ENCODE assay signal across 8 cellular contexts in the genomic region with DNA sequence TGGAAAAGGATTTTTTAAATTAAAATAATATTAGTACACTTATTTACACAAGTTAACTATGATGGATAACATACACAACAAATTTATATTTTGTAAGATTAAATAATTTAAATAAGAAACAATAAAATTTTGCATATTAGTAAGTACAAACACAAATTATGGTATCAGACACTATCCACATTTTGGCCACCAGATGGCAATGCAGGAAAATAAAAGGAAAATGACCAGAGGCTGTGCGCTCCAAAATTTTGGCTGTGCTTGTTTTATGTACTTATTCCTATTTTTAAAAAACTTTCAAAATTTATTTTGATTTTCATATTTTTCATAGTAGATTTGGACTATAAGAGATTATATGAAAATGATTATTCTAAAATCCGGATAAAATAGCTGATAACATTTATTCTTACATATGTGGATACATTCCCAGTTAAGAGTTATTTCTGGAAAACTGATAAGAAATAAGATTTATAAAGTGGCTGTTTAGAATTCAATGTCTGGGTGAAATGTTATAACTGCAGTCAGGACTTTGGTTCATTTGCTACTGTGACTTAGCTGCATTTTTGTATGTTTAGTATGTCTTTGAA.
A peak's percentile ranks its signal among the peaks of the same experiment; 100 is the strongest.
DNase-seq lines count a peak whose midpoint lies in the region; ATAC-seq and TF ChIP-seq lines count a peak whose summit lies in the region.

No MANE protein-coding gene starts in this region.

- TF ChIP-seq CTCF in BE2C (IDR thresholded peaks at IDR 0.05; ENCODE audit: low read depth, low read length) (peak; percentile 67), colonic mucosa (IDR thresholded peaks at IDR 0.05) (peak; percentile 52)

- no peak overlapping the region for H3K27ac Mint-ChIP-seq in activated CD4-positive, alpha-beta memory T cell treated with anti-CD3 and anti-CD28 coated beads for 36 hours

- H3K36me3 Mint-ChIP-seq in activated CD4-positive, alpha-beta memory T cell treated with anti-CD3 and anti-CD28 coated beads for 36 hours = no peaks in the 10 kb centered on the region

- CTCF ChIA-PET in activated CD4-positive, alpha-beta memory T cell treated with anti-CD3 and anti-CD28 coated beads for 36 hours (lab: Charles Lee) = interaction anchor here (0.6 to 0.7 kb wide), 2 partner anchors 528 to 560 kb away, joined by 3 to 4 read pairs; no protein-coding TSS in a partner anchor

- no peaks in the 10 kb centered on the region for H3K9me3 Mint-ChIP-seq in activated CD4-positive, alpha-beta memory T cell treated with anti-CD3 and anti-CD28 coated beads for 36 hours

- no peaks in the 10 kb centered on the region for H3K4me1 Mint-ChIP-seq in activated CD4-positive, alpha-beta memory T cell treated with anti-CD3 and anti-CD28 coated beads for 36 hours (ENCODE audit: low read depth)

- H3K9me3 ChIP-seq in BE2C = no peaks in the 10 kb centered on the region
- no peaks in the 10 kb centered on the region for H3K9me3 ChIP-seq in colonic mucosa

- H3K36me3 ChIP-seq in BE2C (no peaks in the 10 kb centered on the region), colonic mucosa (no peaks in the 10 kb centered on the region)

- H3K27me3 ChIP-seq in BE2C = no peaks in the 10 kb centered on the region
- H3K27me3 ChIP-seq in colonic mucosa = no peaks in the 10 kb centered on the region

- H3K27me3 Mint-ChIP-seq in activated CD4-positive, alpha-beta memory T cell treated with anti-CD3 and anti-CD28 coated beads for 36 hours = no peaks in the 10 kb centered on the region

- intact Hi-C loops in colonic mucosa (cut with DNase I) = loop anchor here (5.0 to 10.0 kb wide), 3 partner anchors 523 to 683 kb away; no protein-coding TSS in a partner anchor
- intact Hi-C loops in posterior vena cava (cut with DNase I) = loop anchor here in 1 of 2 donors (10.0 kb wide), 1 partner anchor 530 kb away; no protein-coding TSS in a partner anchor
- intact Hi-C loops in activated CD4-positive, alpha-beta memory T cell treated with anti-CD3 and anti-CD28 coated beads for 36 hours (cut with micrococcal nuclease) = loop anchor here (1.0 to 10.0 kb wide), 4 partner anchors 60 to 683 kb away; no protein-coding TSS in a partner anchor

- ATAC-seq in GM18907 (IDR thresholded peaks at IDR 0.05; ENCODE audit: unreplicated experiment) = peak; percentile 79

- H3K4me3 ChIP-seq in BE2C (ENCODE audit: low read depth, low read length) (no peak overlapping the region), colonic mucosa (no peak overlapping the region)

- no peak overlapping the region for H3K27ac ChIP-seq in colonic mucosa

- POLR2A ChIA-PET in activated CD4-positive, alpha-beta memory T cell treated with anti-CD3 and anti-CD28 coated beads for 36 hours (lab: Charles Lee) = no interaction called here

- no peak overlapping the region for H3K4me3 Mint-ChIP-seq in activated CD4-positive, alpha-beta memory T cell treated with anti-CD3 and anti-CD28 coated beads for 36 hours

- DNase-seq in BE2C = peak; percentile 37
- peak; percentile 24 for DNase-seq in HT1080 (ENCODE audit: low read depth)
- DNase-seq in NOMO-1 treated with dmso at 0.1 percent for 144 hours (lab: John Stamatoyannopoulos, UW; ENCODE audit: unreplicated experiment) = peak; percentile 60
- DNase-seq in colonic mucosa = peak; percentile 40
- DNase-seq in middle frontal gyrus (ENCODE audit: extremely low spot score, low spot score) = peak; percentile 57
- no peak for DNase-seq in posterior vena cava (ENCODE audit: low spot score)
- no peak for DNase-seq in activated CD4-positive, alpha-beta memory T cell treated with anti-CD3 and anti-CD28 coated beads for 36 hours

- H3K4me1 ChIP-seq in BE2C (peaks cover 27% of the 10 kb centered on the region), colonic mucosa (no peaks in the 10 kb centered on the region)

- no peak overlapping the region for H3K9ac ChIP-seq in colonic mucosa (ENCODE audit: low read depth in 2 of 2, low read length in 2 of 2)

Comparison
In these comparisons a context has a peak if more than half of its experiments do, and no peak if none do; other contexts are left out.
1. DNase-seq: peak in BE2C (single experiment), HT1080 (single experiment), NOMO-1 treated with dmso at 0.1 percent for 144 hours (single experiment), colonic mucosa (single experiment) and middle frontal gyrus (single experiment); none in posterior vena cava (single experiment) and activated CD4-positive, alpha-beta memory T cell treated with anti-CD3 and anti-CD28 coated beads for 36 hours (single experiment).